13 cellular contexts compared by ENCODE assay signal in the genomic region with DNA sequence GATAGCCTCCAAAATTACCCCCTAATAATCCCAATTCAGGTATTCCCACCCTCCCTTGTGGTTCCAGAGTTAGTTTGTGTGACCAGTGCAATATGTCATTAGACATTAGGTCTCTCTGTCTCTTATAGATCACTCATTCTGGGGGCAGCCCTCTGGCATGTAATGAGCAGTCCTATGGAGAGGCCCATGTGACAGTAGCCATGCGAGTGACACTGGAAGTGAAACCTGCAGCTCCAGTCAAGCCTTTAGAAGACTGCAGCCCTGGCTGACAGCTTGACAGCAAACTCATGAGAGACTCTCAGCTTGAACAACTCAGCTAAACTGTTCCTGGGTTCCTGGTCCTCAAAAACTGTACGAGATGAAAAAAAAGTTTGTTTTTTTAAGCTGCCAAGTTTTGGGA. TPM values are rescaled to one million over a fixed set of nuclear protein-coding genes. Genes with fewer than 3 reads are reported as not detected.
A peak's percentile ranks its signal among the peaks of the same experiment; 100 is the strongest.
DNase-seq lines count a peak whose midpoint lies in the region; ATAC-seq, FAIRE-seq and TF ChIP-seq lines count a peak whose summit lies in the region.
"Had no signal": no experiment of that assay in that cellular context is flagged by ENCODE, and none has a peak within 500 bp of the region (broad histone marks: within the 10 kb centered on the region; RNA-seq: fewer than 3 reads in every experiment).

No MANE protein-coding gene starts in this region.

- in situ Hi-C loops in GM12878 (cut with MboI) = no loop called here
- in situ Hi-C loops in HepG2 (cut with HindIII; ENCODE audit: extremely low pct_ligation_motif_present, low pct_unique_long_range_greater_than_20kb) = no loop called here

- intact Hi-C loops in GM12878 (cut with micrococcal nuclease; ENCODE audit: unreplicated experiment) = no loop called here
- intact Hi-C loops in HepG2 (cut with micrococcal nuclease; ENCODE audit: unreplicated experiment) = no loop called here

- BruUV-seq in GM12878 (replicated peaks; lab: Mats Ljungman, UMichigan) (no TSS peak), HepG2 (replicated peaks; lab: Mats Ljungman, UMichigan) (no TSS peak)

- H3K27me3 ChIP-seq in GM12878 (replicated peaks in 1 of 2; ENCODE audit: control insufficient read depth in 2 of 2, insufficient read depth in 2 of 2, low read length in 1 of 2) (no peaks in the 10 kb centered on the region), HepG2 (ENCODE audit: control insufficient read depth in 1 of 2, insufficient read depth in 2 of 2, low read length in 2 of 2) (no peaks in the 10 kb centered on the region), small intestine (ENCODE audit: control insufficient read depth in 2 of 2, insufficient read depth in 2 of 2, low read length in 2 of 2) (no peaks in the 10 kb centered on the region)

- no peak overlapping the region for H2AFZ ChIP-seq in GM12878 (ENCODE audit: control insufficient read depth, low read depth, low read length)
- no peak overlapping the region for H2AFZ ChIP-seq in HepG2 (ENCODE audit: low read length)

- CTCF ChIA-PET in GM12878 (lab: Yijun Ruan, JAX) (interaction anchor here (0.8 to 4.9 kb wide), 10 partner anchors 9 to 90 kb away, joined by 3 to 22 read pairs (median 8); partner anchors contain the start of gene ARL15), HepG2 (lab: Yijun Ruan, JAX; ENCODE audit: low intra/inter-chr PET ratio, low total read pairs) (no interaction called here)

- TF ChIP-seq RAD21 in GM12878 (IDR thresholded peaks at IDR 0.05; ENCODE audit: insufficient read depth, low read depth, low read length) (no peak), HepG2 (CRISPR knock-in tag; IDR thresholded peaks at IDR 0.05) (no peak)

- H3K9me3 ChIP-seq in GM12878 (replicated peaks; ENCODE audit: control insufficient read depth, insufficient read depth, low read length) = no peaks in the 10 kb centered on the region
- no peaks in the 10 kb centered on the region for H3K9me3 ChIP-seq in HepG2 (ENCODE audit: low read length)
- no peaks in the 10 kb centered on the region for H3K9me3 ChIP-seq in small intestine (ENCODE audit: control insufficient read depth, low read depth)

- H3K36me3 ChIP-seq in GM12878 (ENCODE audit: control insufficient read depth in 2 of 2, insufficient read depth in 2 of 2, low read length in 1 of 2) = no peaks in the 10 kb centered on the region
- H3K36me3 ChIP-seq in HepG2 (replicated peaks in 1 of 2; ENCODE audit: control insufficient read depth in 1 of 2, insufficient read depth in 2 of 2, low read length in 2 of 2) = no peaks in the 10 kb centered on the region
- H3K36me3 ChIP-seq in small intestine (ENCODE audit: control insufficient read depth in 2 of 2, insufficient read depth in 2 of 2, low read length in 2 of 2) = no peaks in the 10 kb centered on the region

- no peak for TF ChIP-seq EP300 in GM12878 (IDR thresholded peaks at IDR 0.05; ENCODE audit: borderline replicate concordance in 1 of 2, control insufficient read depth in 1 of 2, low read depth in 2 of 2, low read length in 2 of 2)
- no peak for TF ChIP-seq EP300 in HepG2 (IDR thresholded peaks at IDR 0.05; ENCODE audit: low read depth in 2 of 2, low read length in 2 of 2)
- no peak for TF ChIP-seq EP300 in HepG2 (CRISPR knock-in tag; IDR thresholded peaks at IDR 0.05; ENCODE audit: borderline replicate concordance)

- DNase-seq in GM12878 (ENCODE audit: low read depth, low spot score) = no peak
- DNase-seq in HepG2 (ENCODE audit: low spot score) = no peak
- no peak for DNase-seq in small intestine
- no peak for DNase-seq in cortex of kidney (lab: John Stamatoyannopoulos, UW)
- DNase-seq: activated naive CD8-positive, alpha-beta T cell treated with anti-CD3 and anti-CD28 coated beads, Interleukin-2, amount 10 ng/mL, durations not matched to agents 7 days and 5 days; NCI-H1436 treated with DMSO at 0.1 percent for 48 hours had no signal

- ATAC-seq in GM18502 (IDR thresholded peaks at IDR 0.05; ENCODE audit: poor library complexity, unreplicated experiment) (peak; percentile 86), GM21423 (IDR thresholded peaks at IDR 0.05; ENCODE audit: unreplicated experiment) (peak; percentile 86), HG03095 (IDR thresholded peaks at IDR 0.05; ENCODE audit: unreplicated experiment) (peak; percentile 84), GM12878 (peak; percentile 96), HepG2 (no peak), GM21737 (IDR thresholded peaks at IDR 0.05; ENCODE audit: unreplicated experiment) (no peak)
- ATAC-seq: Panc1 had no signal

- TF ChIP-seq CTCF in GM12878 (IDR thresholded peaks at IDR 0.05 in 2 of 3, conservative IDR thresholded peaks at IDR 0.05 in 1 of 3; ENCODE audit: control insufficient read depth in 2 of 3, extremely low read depth in 1 of 3, insufficient read depth in 1 of 3, low read depth in 3 of 3, low read length in 3 of 3) = no peak
- TF ChIP-seq CTCF in HepG2 (CRISPR knock-in tag; IDR thresholded peaks at IDR 0.05) = no peak

- SMC1A ChIA-PET in GM12878 (lab: Charles Lee; ENCODE audit: uncharacterized antibody, unreplicated experiment) = interaction anchor here (1.5 to 8.7 kb wide), 11 partner anchors 8 to 93 kb away, joined by 3 to 71 read pairs (median 10); partner anchors contain the start of gene ARL15

- H3K4me2 ChIP-seq in GM12878 (ENCODE audit: control insufficient read depth, insufficient read depth) (peak overlapping the region; percentile 17; the same call in 1 of the 2 replicates), HepG2 (ENCODE audit: low read depth, low read length) (no peak overlapping the region)

- 0% methylated on average over 2 of the region's 2 CpGs for WGBS in GM12878 (ENCODE audit: insufficient coverage, insufficient replicate concordance, low lambda C conversion rate, missing lambda C conversion rate)
- 0% methylated on average over 2 of the region's 2 CpGs for WGBS in HepG2 (ENCODE audit: low lambda C conversion rate)
- WGBS in small intestine, 3 donors = 39 to 42% (median 42%) methylated on average over 2 of the region's 2 CpGs

- no peaks in the 10 kb centered on the region for H4K20me1 ChIP-seq in GM12878 (ENCODE audit: control insufficient read depth, insufficient read depth)
- no peaks in the 10 kb centered on the region for H4K20me1 ChIP-seq in HepG2 (ENCODE audit: insufficient read depth, low read length)

- H3K4me3 ChIP-seq in GM12878 (no peak overlapping the region), HepG2 (replicated peaks in 1 of 3; ENCODE audit: insufficient read depth in 1 of 3, low read depth in 2 of 3, low read length in 3 of 3) (no peak overlapping the region), small intestine (ENCODE audit: low read depth in 1 of 2, low read length in 2 of 2) (no peak overlapping the region)

- H3K79me2 ChIP-seq in GM12878 (ENCODE audit: control insufficient read depth, insufficient read depth, low read length) = no peaks in the 10 kb centered on the region
- H3K79me2 ChIP-seq in HepG2 (ENCODE audit: insufficient read depth, low read length) = no peaks in the 10 kb centered on the region

- H3K27ac ChIP-seq in GM12878 (ENCODE audit: control insufficient read depth, insufficient read depth) (no peak overlapping the region), HepG2 (ENCODE audit: extremely low read length, insufficient read depth, low read length) (no peak overlapping the region), small intestine (ENCODE audit: low read depth in 1 of 2, low read length in 1 of 2) (no peak overlapping the region)

- no peak for TF ChIP-seq POLR2A in GM12878 (IDR thresholded peaks at IDR 0.05; ENCODE audit: low read depth, low read length)
- no peak for TF ChIP-seq POLR2A in HepG2 (IDR thresholded peaks at IDR 0.05; ENCODE audit: insufficient read depth in 1 of 2, low read depth in 2 of 2, low read length in 2 of 2)

- RAD21 ChIA-PET in GM12878 (lab: Charles Lee; ENCODE audit: unreplicated experiment) = interaction anchor here (1.0 to 7.9 kb wide), 9 partner anchors 9 to 167 kb away, joined by 3 to 41 read pairs (median 5); partner anchors contain the start of gene ARL15

- H3K9ac ChIP-seq in GM12878 (ENCODE audit: control insufficient read depth, insufficient read depth, low read length) (no peak overlapping the region), HepG2 (ENCODE audit: insufficient read depth, low read depth, low read length) (no peak overlapping the region)

- no peak for FAIRE-seq in GM12878 (lab: Jason Lieb, UNC)
- no peak for FAIRE-seq in HepG2 (lab: Jason Lieb, UNC)
- FAIRE-seq in small intestine (lab: Jason Lieb, UNC) = no peak

- H3K4me1 ChIP-seq in GM12878 (ENCODE audit: control insufficient read depth, insufficient read depth, low read length) (peaks cover 5% of the 10 kb centered on the region), HepG2 (ENCODE audit: insufficient read depth, low read length) (no peaks in the 10 kb centered on the region), small intestine (ENCODE audit: control insufficient read depth in 2 of 2, insufficient read depth in 1 of 2, low read depth in 1 of 2, low read length in 1 of 2) (no peaks in the 10 kb centered on the region)

- POLR2A ChIA-PET in GM12878 (lab: Charles Lee) (interaction anchor here (1.3 to 5.0 kb wide), 4 partner anchors 8 to 91 kb away, joined by 4 to 30 read pairs (median 18); partner anchors contain the start of gene ARL15), HepG2 (lab: Yijun Ruan, JAX) (no interaction called here)

RNA-seq across cellular contexts. Expression of gene HSPB3, which starts 54.0 kb away (rescaled TPM):
- 8.0 and 8.4 TPM in 2 replicates for total RNA-seq in GM12878 (2013; cell fraction: nucleolus; rRNA removed)
- not detected in 2 replicates for total RNA-seq in GM12878 (2014; rRNA removed)
- not detected in 2 replicates for total RNA-seq in GM12878 (2014; rRNA removed; fragmentation: Illumina TruSeq; extraction: Trizol)
- not detected in 2 replicates for total RNA-seq in GM12878 (2021)
- polyA plus RNA-seq in GM12878 (2011; ENCODE audit: low read depth) = not detected
- 0.50 and 0.60 TPM in 2 replicates for polyA plus RNA-seq in GM12878 (2011; rRNA removed)
- polyA plus RNA-seq in GM12878 (2011; cell fraction: cytosol; rRNA removed) = 0.16 and 0.30 TPM in 2 replicates
- polyA plus RNA-seq in GM12878 (2011; cell fraction: nucleus; rRNA removed) = 0.72 and 1.2 TPM in 2 replicates
- polyA plus RNA-seq in GM12878 (2012) = not detected in 2 replicates
- not detected in 2 replicates for polyA plus RNA-seq in GM12878 (2014; fragmentation: Illumina TruSeq; extraction: Trizol)
- under 1 TPM; 0.11 to 0.29 TPM for polyA plus RNA-seq in GM12878 (2014; fragmentation: Nextera tagmentation; extraction: Ambion mirVana)
- 0.37 TPM in 1 of 2 replicates, not detected in the other for polyA plus RNA-seq in GM12878 (2014; rRNA removed)
- not detected for polyA plus RNA-seq in GM12878 (2016; fragmentation: Nextera tagmentation; extraction: Ambion mirVana)
- 0.31 and 1.7 TPM in 2 replicates for polyA minus RNA-seq in GM12878 (2011; rRNA and poly(A)+ RNA removed)
- not detected in 2 replicates for polyA minus RNA-seq in GM12878 (2011; cell fraction: cytosol; rRNA and poly(A)+ RNA removed)
- polyA minus RNA-seq in GM12878 (2011; cell fraction: nucleus; rRNA and poly(A)+ RNA removed) = 0.96 TPM in 1 of 2 replicates, not detected in the other
- not detected in 2 replicates for total RNA-seq in HepG2 (2016; rRNA removed; fragmentation: Illumina TruSeq; extraction: Trizol)
- total RNA-seq in HepG2 (2016; cell fraction: cytosol; rRNA removed; fragmentation: Illumina TruSeq; extraction: Trizol; ENCODE audit: low read depth) = not detected in 2 replicates
- not detected in 2 replicates for total RNA-seq in HepG2 (2016; cell fraction: insoluble cytoplasmic fraction; rRNA removed; fragmentation: Illumina TruSeq; extraction: Trizol)
- not detected in 2 replicates for total RNA-seq in HepG2 (2016; cell fraction: membrane; rRNA removed; fragmentation: Illumina TruSeq; extraction: Trizol)
- not detected in 2 replicates for total RNA-seq in HepG2 (2016; cell fraction: nucleus; rRNA removed; fragmentation: Illumina TruSeq; extraction: Trizol)
- polyA plus RNA-seq in HepG2 (2011; rRNA removed) = not detected in 2 replicates
- not detected in 2 replicates for polyA plus RNA-seq in HepG2 (2011; cell fraction: cytosol; rRNA removed)
- polyA plus RNA-seq in HepG2 (2011; cell fraction: nucleus; rRNA removed) = not detected in 2 replicates
- polyA plus RNA-seq in HepG2 (2012) = not detected in 2 replicates
- not detected in 2 replicates for polyA plus RNA-seq in HepG2 (2016; cell fraction: cytosol; fragmentation: Illumina TruSeq; extraction: Trizol; ENCODE audit: low read depth)
- not detected in 2 replicates for polyA plus RNA-seq in HepG2 (2016; cell fraction: insoluble cytoplasmic fraction; fragmentation: Illumina TruSeq; extraction: Trizol; ENCODE audit: low read depth)
- polyA plus RNA-seq in HepG2 (2016; cell fraction: membrane; fragmentation: Illumina TruSeq; extraction: Trizol; ENCODE audit: low read depth) = not detected in 2 replicates
- not detected in 2 replicates for polyA plus RNA-seq in HepG2 (2016; cell fraction: nucleus; fragmentation: Illumina TruSeq; extraction: Trizol; ENCODE audit: insufficient read depth, low read depth)
- not detected in 2 replicates for polyA minus RNA-seq in HepG2 (2011; rRNA and poly(A)+ RNA removed; ENCODE audit: low replicate concordance)
- polyA minus RNA-seq in HepG2 (2011; cell fraction: cytosol; rRNA and poly(A)+ RNA removed) = not detected in 2 replicates
- not detected in 2 replicates for polyA minus RNA-seq in HepG2 (2011; cell fraction: nucleus; rRNA and poly(A)+ RNA removed)
- polyA plus RNA-seq in small intestine = 1 to 10 TPM in 1 of 3 donors, under 1 TPM in 1, not detected in 1; 0.13 to 2.7 TPM
- total RNA-seq: activated naive CD8-positive, alpha-beta T cell treated with anti-CD3 and anti-CD28 coated beads, Interleukin-2, amount 10 ng/mL, durations not matched to agents 7 days and 5 days; dermis microvascular lymphatic vessel endothelial cell; mesothelial cell of epicardium had no signal

Comparison
In these comparisons a context has a peak if more than half of its experiments do, and no peak if none do; other contexts are left out.
1. ATAC-seq: peak in GM18502 (single experiment), GM21423 (single experiment), HG03095 (single experiment) and GM12878 (single experiment); none in HepG2 (single experiment) and GM21737 (single experiment).